ENCODE assay signal across 28 cellular contexts in genomic region chr12:103821773-103822172, GRCh38. TPM values are rescaled to one million over a fixed set of nuclear protein-coding genes. Genes with fewer than 3 reads are reported as not detected.
DNase-seq lines count a peak whose midpoint lies in the region; ATAC-seq and TF ChIP-seq lines count a peak whose summit lies in the region.
"Had no signal": no experiment of that assay in that cellular context is flagged by ENCODE, and none has a peak within 500 bp of the region (broad histone marks: within the 10 kb centered on the region; RNA-seq: fewer than 3 reads in every experiment).

No MANE protein-coding gene starts in this region.

- CTCF ChIA-PET in MCF 10A (lab: Yijun Ruan, JAX): no interaction called here

- no peak overlapping the region for H3K27ac ChIP-seq in breast epithelium
- H3K27ac ChIP-seq: 22Rv1, left ventricle myocardium inferior, WERI-Rb-1 had no signal

- peaks cover 5% of the 10 kb centered on the region in 2 donors for H3K9me3 ChIP-seq in breast epithelium

- no TSS peak for BruUV-seq in MCF 10A (replicated peaks; lab: Mats Ljungman, UMichigan)

- no peak for ATAC-seq in HG03432 (IDR thresholded peaks at IDR 0.05; ENCODE audit: unreplicated experiment)
- ATAC-seq: activated CD8-positive, alpha-beta memory T cell treated with anti-CD3 and anti-CD28 coated beads, Interleukin-2, amount 10 ng/mL, durations not matched to agents 7 days and 5 days; naive thymus-derived CD4-positive, alpha-beta T cell; right cardiac atrium; Right ventricle myocardium inferior; stimulated activated naive CD8-positive, alpha-beta T cell treated with anti-CD3 and anti-CD28 coated beads, Interleukin-15, amount 100 ng/mL, for 72 hours had no signal

- TF ChIP-seq POLR2A in breast epithelium (IDR thresholded peaks at IDR 0.05): no peak

- no peak overlapping the region for H3K4me3 Mint-ChIP-seq in MCF 10A (ENCODE audit: unreplicated experiment)
- H3K4me3 Mint-ChIP-seq in chondrocyte (ENCODE audit: unreplicated experiment): no peak overlapping the region
- H3K4me3 Mint-ChIP-seq: activated CD4-positive, alpha-beta T cell treated with anti-CD3 and anti-CD28 coated beads, Interleukin-2, amount 10 ng/mL, durations not matched to agents 7 days and 5 days; activated CD8-positive, alpha-beta memory T cell treated with anti-CD3 and anti-CD28 coated beads, Interleukin-2, amount 10 ng/mL, durations not matched to agents 7 days and 5 days; naive thymus-derived CD4-positive, alpha-beta T cell; stimulated activated naive CD8-positive, alpha-beta T cell treated with anti-CD3 and anti-CD28 coated beads, Interleukin-15, amount 100 ng/mL, for 72 hours had no signal

- intact Hi-C loops in MCF 10A (cut with micrococcal nuclease) (no loop called here), breast epithelium (cut with DNase I; ENCODE audit: low total_unique reads) (no loop called here)

- H3K36me3 Mint-ChIP-seq in MCF 10A (ENCODE audit: insufficient read depth, unreplicated experiment): peaks cover 5% of the 10 kb centered on the region
- no peaks in the 10 kb centered on the region for H3K36me3 Mint-ChIP-seq in chondrocyte (ENCODE audit: low read depth)

- H3K9me3 Mint-ChIP-seq in MCF 10A (ENCODE audit: unreplicated experiment): no peaks in the 10 kb centered on the region
- no peaks in the 10 kb centered on the region for H3K9me3 Mint-ChIP-seq in chondrocyte (ENCODE audit: low read depth)
- H3K9me3 Mint-ChIP-seq: stimulated activated naive CD8-positive, alpha-beta T cell treated with anti-CD3 and anti-CD28 coated beads, Interleukin-15, amount 100 ng/mL, for 72 hours had no signal

- no peaks in the 10 kb centered on the region for H3K4me1 ChIP-seq in breast epithelium
- H3K4me1 ChIP-seq: left ventricle myocardium inferior had no signal

- H3K27me3 ChIP-seq in breast epithelium: no peaks in the 10 kb centered on the region
- H3K27me3 ChIP-seq: tibial artery had no signal

- no peaks in the 10 kb centered on the region for H3K36me3 ChIP-seq in breast epithelium
- H3K36me3 ChIP-seq: left ventricle myocardium inferior, WERI-Rb-1 had no signal

- peak overlapping the region; percentile 83 for H3K27ac Mint-ChIP-seq in MCF 10A (ENCODE audit: low read depth, unreplicated experiment)
- H3K27ac Mint-ChIP-seq in chondrocyte (ENCODE audit: unreplicated experiment): peak overlapping the region; percentile 61
- H3K27ac Mint-ChIP-seq: activated CD4-positive, alpha-beta T cell treated with anti-CD3 and anti-CD28 coated beads, Interleukin-2, amount 10 ng/mL, durations not matched to agents 7 days and 5 days; activated CD8-positive, alpha-beta memory T cell treated with anti-CD3 and anti-CD28 coated beads, Interleukin-2, amount 10 ng/mL, durations not matched to agents 7 days and 5 days; CD4-positive, alpha-beta memory T cell; stimulated activated naive CD8-positive, alpha-beta T cell treated with anti-CD3 and anti-CD28 coated beads, Interleukin-15, amount 100 ng/mL, for 72 hours had no signal

- no peak overlapping the region for H3K4me3 ChIP-seq in breast epithelium
- H3K4me3 ChIP-seq: left ventricle myocardium inferior, tibial artery had no signal

- peaks cover 20% of the 10 kb centered on the region for H3K4me1 Mint-ChIP-seq in MCF 10A (ENCODE audit: insufficient read depth, unreplicated experiment)
- H3K4me1 Mint-ChIP-seq in chondrocyte (ENCODE audit: low read depth): peaks cover 46% of the 10 kb centered on the region
- H3K4me1 Mint-ChIP-seq: activated CD4-positive, alpha-beta T cell treated with anti-CD3 and anti-CD28 coated beads, Interleukin-2, amount 10 ng/mL, durations not matched to agents 7 days and 5 days; activated CD8-positive, alpha-beta memory T cell treated with anti-CD3 and anti-CD28 coated beads, Interleukin-2, amount 10 ng/mL, durations not matched to agents 7 days and 5 days had no signal

- DNase-seq in MCF 10A (ENCODE audit: unreplicated experiment): no peak
- no peak for DNase-seq in breast epithelium (ENCODE audit: low spot score in 2 of 2)
- DNase-seq in chondrocyte (ENCODE audit: low spot score): no peak
- peak; percentile 16 for DNase-seq in kidney tubule cell (ENCODE audit: low spot score)
- no peak for DNase-seq in activated T-cell treated with anti-CD3 and anti-CD28 coated beads, Interleukin-2, amount 50 U/mL, for 48 hours
- DNase-seq in stimulated activated CD4-positive, alpha-beta T cell treated with anti-CD3 and anti-CD28 coated beads, Interleukin-2, amount 100 ng/mL, for 48 hours: no peak
- DNase-seq in NCI-H510A (lab: John Stamatoyannopoulos, UW): no peak
- DNase-seq: activated CD4-positive, alpha-beta T cell treated with anti-CD3 and anti-CD28 coated beads, Interleukin-2, amount 10 ng/mL, durations not matched to agents 7 days and 5 days; activated CD8-positive, alpha-beta memory T cell treated with anti-CD3 and anti-CD28 coated beads, Interleukin-2, amount 10 ng/mL, durations not matched to agents 7 days and 5 days; activated naive CD4-positive, alpha-beta T cell treated with anti-CD3 and anti-CD28 coated beads, Interleukin-2, amount 50 U/mL, for 16 hours; aorta; CD4-positive, alpha-beta memory T cell; central memory CD4-positive, alpha-beta T cell; GDM1; left ventricle myocardium inferior; naive thymus-derived CD4-positive, alpha-beta T cell; NCI-H1092 treated with DMSO at 0.1 percent for 48 hours; NCI-H2029; NCI-H2227 treated with DMSO at 0.1 percent for 48 hours; NCI-H82; right cardiac atrium; stimulated activated naive CD8-positive, alpha-beta T cell treated with anti-CD3 and anti-CD28 coated beads, Interleukin-15, amount 100 ng/mL, for 72 hours; T-helper 9 cell; tibial artery; WERI-Rb-1 had no signal

- POLR2A ChIA-PET in MCF 10A (lab: Yijun Ruan, JAX): no interaction called here

- TF ChIP-seq CTCF in MCF 10A (IDR thresholded peaks at IDR 0.05; ENCODE audit: unreplicated experiment) (no peak), breast epithelium (IDR thresholded peaks at IDR 0.05) (no peak), chondrocyte (IDR thresholded peaks at IDR 0.05) (no peak)

- H3K27me3 Mint-ChIP-seq in MCF 10A (ENCODE audit: insufficient read depth, unreplicated experiment) (no peaks in the 10 kb centered on the region), chondrocyte (ENCODE audit: low read depth) (no peaks in the 10 kb centered on the region)
- H3K27me3 Mint-ChIP-seq: activated CD4-positive, alpha-beta T cell treated with anti-CD3 and anti-CD28 coated beads, Interleukin-2, amount 10 ng/mL, durations not matched to agents 7 days and 5 days; activated CD8-positive, alpha-beta memory T cell treated with anti-CD3 and anti-CD28 coated beads, Interleukin-2, amount 10 ng/mL, durations not matched to agents 7 days and 5 days; CD4-positive, alpha-beta memory T cell; naive thymus-derived CD4-positive, alpha-beta T cell; stimulated activated naive CD8-positive, alpha-beta T cell treated with anti-CD3 and anti-CD28 coated beads, Interleukin-15, amount 100 ng/mL, for 72 hours had no signal

RNA-seq across cellular contexts. Expression of gene NT5DC3, which starts 19.3 kb away (rescaled TPM):
- 15.1 and 18.3 TPM in 2 replicates for total RNA-seq in MCF 10A (2022)
- total RNA-seq in breast epithelium: 10 to 100 TPM in 2 of 3 donors, 1 to 10 TPM in 1; 3.8 to 19.9 (median 12.5) TPM
- 24.0 to 26.2 TPM (median 25.3 TPM) in 3 replicates for total RNA-seq in chondrocyte
